ENCODE assay signal across 7 cellular contexts in the genomic region with DNA sequence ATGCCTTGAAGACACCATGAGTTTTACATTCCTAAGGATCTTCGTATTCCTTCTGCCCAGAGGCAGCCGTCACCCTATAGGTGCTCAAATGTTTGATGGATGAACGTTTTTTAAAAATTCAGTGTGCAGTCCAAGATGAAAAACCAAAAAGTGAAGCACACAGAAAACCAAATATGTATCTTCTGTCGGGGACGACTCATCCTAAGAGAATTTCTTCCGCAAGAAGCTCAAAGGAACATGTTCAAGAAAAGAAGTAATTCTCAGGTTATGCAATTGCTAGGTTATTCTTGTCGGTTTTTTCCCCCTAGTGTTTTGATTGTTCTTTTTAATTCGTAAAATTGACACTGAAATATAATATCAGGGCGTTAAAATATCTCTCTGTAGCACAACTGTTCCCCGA. TPM values are rescaled to one million over a fixed set of nuclear protein-coding genes. Genes with fewer than 3 reads are reported as not detected.
DNase-seq lines count a peak whose midpoint lies in the region; ATAC-seq, FAIRE-seq and TF ChIP-seq lines count a peak whose summit lies in the region.

No MANE protein-coding gene starts in this region.

- peaks cover 27% of the 10 kb centered on the region for H3K79me2 ChIP-seq in SU-DHL-6 (ENCODE audit: insufficient read depth, low read length)

- H3F3A ChIP-seq in SU-DHL-6 (ENCODE audit: insufficient read depth): peaks cover 22% of the 10 kb centered on the region

- H3K4me2 ChIP-seq in SU-DHL-6 (ENCODE audit: low read depth, low read length, poor library complexity, severe bottlenecking): peak overlapping the region; percentile 93

- peak overlapping the region; percentile 78 for H3K4me3 ChIP-seq in H7 (ENCODE audit: insufficient read depth, low read depth, low read length)
- peak overlapping the region; percentile 73 for H3K4me3 ChIP-seq in SU-DHL-6 (ENCODE audit: insufficient read depth, low read length, poor library complexity, severe bottlenecking)
- H3K4me3 ChIP-seq in fibroblast of villous mesenchyme (ENCODE audit: low read depth, low read length): peak overlapping the region; percentile 72
- peak overlapping the region; percentile 80 to 94 for H3K4me3 ChIP-seq in small intestine (ENCODE audit: low read depth in 1 of 2, low read length in 2 of 2)

- no peaks in the 10 kb centered on the region for H3K9me3 ChIP-seq in SU-DHL-6 (ENCODE audit: insufficient read depth, low read length)
- peaks cover 2% of the 10 kb centered on the region for H3K9me3 ChIP-seq in small intestine (ENCODE audit: control insufficient read depth, low read depth)

- FAIRE-seq in small intestine (lab: Jason Lieb, UNC): no peak

- no peaks in the 10 kb centered on the region for H3K27me3 ChIP-seq in H7 (ENCODE audit: control insufficient read depth, insufficient read depth, low read length)
- H3K27me3 ChIP-seq in SU-DHL-6 (ENCODE audit: low read length): no peaks in the 10 kb centered on the region
- no peaks in the 10 kb centered on the region for H3K27me3 ChIP-seq in small intestine (ENCODE audit: control insufficient read depth in 2 of 2, insufficient read depth in 2 of 2, low read length in 2 of 2)

- 12 to 33% (median 24%) methylated on average over 10 of the region's 10 CpGs for WGBS in small intestine, 3 donors

- H3K9me2 ChIP-seq in SU-DHL-6 (replicated peaks; ENCODE audit: insufficient read depth, low read length): no peaks in the 10 kb centered on the region

- H3K36me3 ChIP-seq in H7 (replicated peaks; ENCODE audit: control insufficient read depth, insufficient read depth, low read length) (peaks cover 7% of the 10 kb centered on the region), SU-DHL-6 (ENCODE audit: low read length) (peaks cover 18% of the 10 kb centered on the region; the same call in 1 of the 2 replicates), small intestine (ENCODE audit: control insufficient read depth in 2 of 2, insufficient read depth in 2 of 2, low read length in 2 of 2) (peaks cover 6 to 10% of the 10 kb centered on the region in 2 donors)

- no peaks in the 10 kb centered on the region for H4K20me1 ChIP-seq in SU-DHL-6 (ENCODE audit: low read depth, low read length)

- H3K27ac ChIP-seq in SU-DHL-6 (ENCODE audit: low read depth, low read length): peak overlapping the region; percentile 50
- H3K27ac ChIP-seq in small intestine (ENCODE audit: low read depth in 1 of 2, low read length in 1 of 2): peak overlapping the region in 1 of 2 donors; percentile 78

- TF ChIP-seq CTCF in SU-DHL-6 (IDR thresholded peaks at IDR 0.05; ENCODE audit: insufficient read depth, low read length, poor library complexity, severe bottlenecking) (no peak), fibroblast of villous mesenchyme (IDR thresholded peaks at IDR 0.05; ENCODE audit: insufficient read depth, low read depth, low read length) (no peak)

- peak overlapping the region; percentile 81 for H3K9ac ChIP-seq in SU-DHL-6 (ENCODE audit: low read length)

- peak overlapping the region; percentile 79 for H2AFZ ChIP-seq in SU-DHL-6 (ENCODE audit: low read depth, low read length, severe bottlenecking)

- no peaks in the 10 kb centered on the region for H3K4me1 ChIP-seq in small intestine (ENCODE audit: control insufficient read depth in 2 of 2, insufficient read depth in 1 of 2, low read depth in 1 of 2, low read length in 1 of 2)

- ATAC-seq in GM19328 (IDR thresholded peaks at IDR 0.05; ENCODE audit: unreplicated experiment): no peak

- DNase-seq in H7: no peak
- peak; percentile 42 for DNase-seq in fibroblast of villous mesenchyme (ENCODE audit: low read depth)
- no peak for DNase-seq in small intestine
- DNase-seq in activated CD8-positive, alpha-beta memory T cell treated with anti-CD3 and anti-CD28 coated beads for 24 hours: no peak
- no peak for DNase-seq in GM19238 (ENCODE audit: insufficient read length, low spot score)

RNA-seq across cellular contexts. Expression of a gene that starts 1.4 kb away (rescaled TPM):
- 135 and 159 TPM in 2 replicates for total RNA-seq in H7 (2014; rRNA removed; shearing (Covaris generic))
- total RNA-seq in fibroblast of villous mesenchyme: 20.3 and 33.8 TPM in 2 replicates
- polyA plus RNA-seq in small intestine: 100 to 1,000 TPM; 115 to 185 (median 163) TPM

RNA-seq across cellular contexts. Expression of a gene that starts 29.1 kb away (rescaled TPM):
- total RNA-seq in H7 (2014; rRNA removed; shearing (Covaris generic)): 1,890 and 2,261 TPM in 2 replicates
- 1,346 and 1,383 TPM in 2 replicates for total RNA-seq in fibroblast of villous mesenchyme
- polyA plus RNA-seq in small intestine: 1,000 to 10,000 TPM; 1,011 to 2,335 (median 1,827) TPM
